Comparison of ENCODE assay signal across 9 cellular contexts in genomic region chr3:72185549-72186484, GRCh38.
A peak's percentile ranks its signal among the peaks of the same experiment; 100 is the strongest.
DNase-seq lines count a peak whose midpoint lies in the region; TF ChIP-seq lines count a peak whose summit lies in the region.
"Had no signal": no experiment of that assay in that cellular context is flagged by ENCODE, and none has a peak within 500 bp of the region (broad histone marks: within the 10 kb centered on the region; RNA-seq: fewer than 3 reads in every experiment).

No MANE protein-coding gene starts in this region.

- peak; percentile 12 for DNase-seq in NOMO-1 treated with DMSO at 0.1 percent for 48 hours (lab: John Stamatoyannopoulos, UW; ENCODE audit: unreplicated experiment)
- no peak for DNase-seq in NOMO-1 treated with dmso at 0.1 percent for 144 hours (lab: John Stamatoyannopoulos, UW; ENCODE audit: unreplicated experiment)
- DNase-seq in NCI-H2171 (lab: John Stamatoyannopoulos, UW), result peak; percentile 14
- peak; percentile 72 to 76 for DNase-seq in erythroblast (lab: John Stamatoyannopoulos, UW)
- peak in 2 of 3 experiments; percentile 17 to 52 for DNase-seq in stimulated activated CD4-positive, alpha-beta T cell treated with anti-CD3 and anti-CD28 coated beads, TNF-alpha, amount 100 ng/mL, for 24 hours (ENCODE audit: low read depth in 3 of 3)
- DNase-seq in prostate gland (ENCODE audit: low spot score), result no peak
- DNase-seq in NCI-H1930 (lab: John Stamatoyannopoulos, UW), result no peak
- no peak for DNase-seq in iPS-NIHi7 (ENCODE audit: extremely low spot score)

- intact Hi-C loops in prostate gland (cut with DNase I), result no loop called here

- H3K27me3 ChIP-seq in prostate gland (replicated peaks; ENCODE audit: insufficient read depth), result no peaks in the 10 kb centered on the region

- H3K4me3 ChIP-seq in prostate gland, result no peak overlapping the region

- TF ChIP-seq POLR2A in erythroblast (IDR thresholded peaks at IDR 0.05; ENCODE audit: low read length) (no peak), prostate gland (IDR thresholded peaks at IDR 0.05) (no peak)

- no peak overlapping the region for H3K27ac ChIP-seq in prostate gland
- H3K27ac ChIP-seq: neutrophil had no signal

- WGBS in prostate gland, result 53% methylated on average over 9 of the region's 9 CpGs

- no peaks in the 10 kb centered on the region for H3K36me3 ChIP-seq in prostate gland
- H3K36me3 ChIP-seq: neutrophil had no signal

- H3K4me1 ChIP-seq in prostate gland (replicated peaks), result no peaks in the 10 kb centered on the region

- H3K9me3 ChIP-seq in prostate gland, result no peaks in the 10 kb centered on the region
- H3K9me3 ChIP-seq: neutrophil had no signal

- TF ChIP-seq CTCF in prostate gland (IDR thresholded peaks at IDR 0.05), result no peak

Comparison
In these comparisons a context has a peak if more than half of its experiments do, and no peak if none do; other contexts are left out.
1. DNase-seq: peak in NOMO-1 treated with DMSO at 0.1 percent for 48 hours (single experiment), NCI-H2171 (single experiment), erythroblast (2 of 2) and stimulated activated CD4-positive, alpha-beta T cell treated with anti-CD3 and anti-CD28 coated beads, TNF-alpha, amount 100 ng/mL, for 24 hours (2 of 3); none in NOMO-1 treated with dmso at 0.1 percent for 144 hours (single experiment), prostate gland (single experiment), NCI-H1930 (0 of 2) and iPS-NIHi7 (single experiment).